1 cellular context compared by ENCODE assay signal in the genomic region with DNA sequence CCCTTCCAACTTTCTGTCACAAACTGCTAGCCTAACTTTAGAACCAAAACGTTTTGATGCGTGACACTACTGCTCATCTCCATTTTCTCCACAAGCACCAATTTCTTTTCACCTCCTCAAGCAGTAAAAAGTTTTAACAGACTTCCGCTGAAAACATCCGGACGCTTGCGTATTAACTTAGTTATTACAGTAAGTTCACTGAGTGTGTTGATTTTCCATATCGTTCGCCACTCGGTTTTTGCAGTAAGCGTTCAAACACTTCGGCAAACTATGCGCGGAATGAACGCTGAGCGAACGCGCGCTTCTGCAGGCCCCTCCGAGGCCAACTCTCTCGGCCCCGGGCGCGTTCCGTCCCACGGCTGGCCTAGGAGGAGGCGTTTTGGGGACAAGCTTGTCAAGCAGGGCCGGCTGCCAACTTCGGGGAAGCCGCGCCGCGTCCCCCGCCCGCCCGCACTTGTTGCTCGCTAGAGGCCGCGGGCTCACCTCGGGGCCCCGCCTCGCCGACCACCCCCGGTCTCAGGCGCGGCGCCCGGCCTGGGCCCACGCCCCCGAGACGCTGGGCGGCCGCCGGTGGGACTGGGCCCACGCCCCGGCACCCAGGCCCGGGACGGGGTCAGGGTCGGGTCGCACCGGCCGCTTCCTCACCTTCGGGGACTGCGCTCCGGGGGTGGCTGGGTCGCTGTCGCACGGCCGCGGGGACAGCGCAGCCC.
TF ChIP-seq lines count a peak whose summit lies in the region.

No MANE protein-coding gene starts in this region.

TF ChIP-seq in WTC11, 78 proteins besides CTCF, POLR2A, EP300 and RAD21 (continued from another document):
- TF ChIP-seq, protein P1, sequence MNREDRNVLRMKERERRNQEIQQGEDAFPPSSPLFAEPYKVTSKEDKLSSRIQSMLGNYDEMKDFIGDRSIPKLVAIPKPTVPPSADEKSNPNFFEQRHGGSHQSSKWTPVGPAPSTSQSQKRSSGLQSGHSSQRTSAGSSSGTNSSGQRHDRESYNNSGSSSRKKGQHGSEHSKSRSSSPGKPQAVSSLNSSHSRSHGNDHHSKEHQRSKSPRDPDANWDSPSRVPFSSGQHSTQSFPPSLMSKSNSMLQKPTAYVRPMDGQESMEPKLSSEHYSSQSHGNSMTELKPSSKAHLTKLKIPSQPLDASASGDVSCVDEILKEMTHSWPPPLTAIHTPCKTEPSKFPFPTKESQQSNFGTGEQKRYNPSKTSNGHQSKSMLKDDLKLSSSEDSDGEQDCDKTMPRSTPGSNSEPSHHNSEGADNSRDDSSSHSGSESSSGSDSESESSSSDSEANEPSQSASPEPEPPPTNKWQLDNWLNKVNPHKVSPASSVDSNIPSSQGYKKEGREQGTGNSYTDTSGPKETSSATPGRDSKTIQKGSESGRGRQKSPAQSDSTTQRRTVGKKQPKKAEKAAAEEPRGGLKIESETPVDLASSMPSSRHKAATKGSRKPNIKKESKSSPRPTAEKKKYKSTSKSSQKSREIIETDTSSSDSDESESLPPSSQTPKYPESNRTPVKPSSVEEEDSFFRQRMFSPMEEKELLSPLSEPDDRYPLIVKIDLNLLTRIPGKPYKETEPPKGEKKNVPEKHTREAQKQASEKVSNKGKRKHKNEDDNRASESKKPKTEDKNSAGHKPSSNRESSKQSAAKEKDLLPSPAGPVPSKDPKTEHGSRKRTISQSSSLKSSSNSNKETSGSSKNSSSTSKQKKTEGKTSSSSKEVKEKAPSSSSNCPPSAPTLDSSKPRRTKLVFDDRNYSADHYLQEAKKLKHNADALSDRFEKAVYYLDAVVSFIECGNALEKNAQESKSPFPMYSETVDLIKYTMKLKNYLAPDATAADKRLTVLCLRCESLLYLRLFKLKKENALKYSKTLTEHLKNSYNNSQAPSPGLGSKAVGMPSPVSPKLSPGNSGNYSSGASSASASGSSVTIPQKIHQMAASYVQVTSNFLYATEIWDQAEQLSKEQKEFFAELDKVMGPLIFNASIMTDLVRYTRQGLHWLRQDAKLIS (CRISPR knock-in tag; IDR thresholded peaks at IDR 0.05; ENCODE audit: borderline replicate concordance), result no peak
- no peak for TF ChIP-seq IRF2 (CRISPR knock-in tag; IDR thresholded peaks at IDR 0.05; ENCODE audit: borderline replicate concordance, low read depth)
- TF ChIP-seq, protein P2, sequence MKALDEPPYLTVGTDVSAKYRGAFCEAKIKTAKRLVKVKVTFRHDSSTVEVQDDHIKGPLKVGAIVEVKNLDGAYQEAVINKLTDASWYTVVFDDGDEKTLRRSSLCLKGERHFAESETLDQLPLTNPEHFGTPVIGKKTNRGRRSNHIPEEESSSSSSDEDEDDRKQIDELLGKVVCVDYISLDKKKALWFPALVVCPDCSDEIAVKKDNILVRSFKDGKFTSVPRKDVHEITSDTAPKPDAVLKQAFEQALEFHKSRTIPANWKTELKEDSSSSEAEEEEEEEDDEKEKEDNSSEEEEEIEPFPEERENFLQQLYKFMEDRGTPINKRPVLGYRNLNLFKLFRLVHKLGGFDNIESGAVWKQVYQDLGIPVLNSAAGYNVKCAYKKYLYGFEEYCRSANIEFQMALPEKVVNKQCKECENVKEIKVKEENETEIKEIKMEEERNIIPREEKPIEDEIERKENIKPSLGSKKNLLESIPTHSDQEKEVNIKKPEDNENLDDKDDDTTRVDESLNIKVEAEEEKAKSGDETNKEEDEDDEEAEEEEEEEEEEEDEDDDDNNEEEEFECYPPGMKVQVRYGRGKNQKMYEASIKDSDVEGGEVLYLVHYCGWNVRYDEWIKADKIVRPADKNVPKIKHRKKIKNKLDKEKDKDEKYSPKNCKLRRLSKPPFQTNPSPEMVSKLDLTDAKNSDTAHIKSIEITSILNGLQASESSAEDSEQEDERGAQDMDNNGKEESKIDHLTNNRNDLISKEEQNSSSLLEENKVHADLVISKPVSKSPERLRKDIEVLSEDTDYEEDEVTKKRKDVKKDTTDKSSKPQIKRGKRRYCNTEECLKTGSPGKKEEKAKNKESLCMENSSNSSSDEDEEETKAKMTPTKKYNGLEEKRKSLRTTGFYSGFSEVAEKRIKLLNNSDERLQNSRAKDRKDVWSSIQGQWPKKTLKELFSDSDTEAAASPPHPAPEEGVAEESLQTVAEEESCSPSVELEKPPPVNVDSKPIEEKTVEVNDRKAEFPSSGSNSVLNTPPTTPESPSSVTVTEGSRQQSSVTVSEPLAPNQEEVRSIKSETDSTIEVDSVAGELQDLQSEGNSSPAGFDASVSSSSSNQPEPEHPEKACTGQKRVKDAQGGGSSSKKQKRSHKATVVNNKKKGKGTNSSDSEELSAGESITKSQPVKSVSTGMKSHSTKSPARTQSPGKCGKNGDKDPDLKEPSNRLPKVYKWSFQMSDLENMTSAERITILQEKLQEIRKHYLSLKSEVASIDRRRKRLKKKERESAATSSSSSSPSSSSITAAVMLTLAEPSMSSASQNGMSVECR (CRISPR knock-in tag; IDR thresholded peaks at IDR 0.05; ENCODE audit: borderline replicate concordance), result 0 out of 2 replicates have a peak, but pooled peaks have one; percentile 37
- no peak for TF ChIP-seq HMGA2 (CRISPR knock-in tag; IDR thresholded peaks at IDR 0.05)
- TF ChIP-seq TEAD1 (CRISPR knock-in tag; IDR thresholded peaks at IDR 0.05), result 0 out of 2 replicates have a peak, but pooled peaks have one; percentile 10
- no peak for TF ChIP-seq ZNF396 (CRISPR knock-in tag; IDR thresholded peaks at IDR 0.05; ENCODE audit: borderline replicate concordance)
- 0 out of 2 replicates have a peak, but pooled peaks have one; percentile 30 for TF ChIP-seq ELF4 (CRISPR knock-in tag; IDR thresholded peaks at IDR 0.05; ENCODE audit: low read depth)
- TF ChIP-seq FOXP1 (CRISPR knock-in tag; IDR thresholded peaks at IDR 0.05; ENCODE audit: borderline replicate concordance), result peak; percentile 43; the same call in 1 of the 2 replicates
- no peak for TF ChIP-seq ETV6 (CRISPR knock-in tag; IDR thresholded peaks at IDR 0.05)
- no peak for TF ChIP-seq FOXK1 (CRISPR knock-in tag; IDR thresholded peaks at IDR 0.05)
- TF ChIP-seq TEAD4 (CRISPR knock-in tag; IDR thresholded peaks at IDR 0.05), result no peak
- TF ChIP-seq GABPB1 (CRISPR knock-in tag; IDR thresholded peaks at IDR 0.05), result 0 out of 2 replicates have a peak, but pooled peaks have one; percentile 22
- no peak for TF ChIP-seq FOXJ3 (CRISPR knock-in tag; IDR thresholded peaks at IDR 0.05; ENCODE audit: borderline replicate concordance)
- no peak for TF ChIP-seq NFATC4 (CRISPR knock-in tag; IDR thresholded peaks at IDR 0.05)
